8 cellular contexts compared by ENCODE assay signal in the genomic region with DNA sequence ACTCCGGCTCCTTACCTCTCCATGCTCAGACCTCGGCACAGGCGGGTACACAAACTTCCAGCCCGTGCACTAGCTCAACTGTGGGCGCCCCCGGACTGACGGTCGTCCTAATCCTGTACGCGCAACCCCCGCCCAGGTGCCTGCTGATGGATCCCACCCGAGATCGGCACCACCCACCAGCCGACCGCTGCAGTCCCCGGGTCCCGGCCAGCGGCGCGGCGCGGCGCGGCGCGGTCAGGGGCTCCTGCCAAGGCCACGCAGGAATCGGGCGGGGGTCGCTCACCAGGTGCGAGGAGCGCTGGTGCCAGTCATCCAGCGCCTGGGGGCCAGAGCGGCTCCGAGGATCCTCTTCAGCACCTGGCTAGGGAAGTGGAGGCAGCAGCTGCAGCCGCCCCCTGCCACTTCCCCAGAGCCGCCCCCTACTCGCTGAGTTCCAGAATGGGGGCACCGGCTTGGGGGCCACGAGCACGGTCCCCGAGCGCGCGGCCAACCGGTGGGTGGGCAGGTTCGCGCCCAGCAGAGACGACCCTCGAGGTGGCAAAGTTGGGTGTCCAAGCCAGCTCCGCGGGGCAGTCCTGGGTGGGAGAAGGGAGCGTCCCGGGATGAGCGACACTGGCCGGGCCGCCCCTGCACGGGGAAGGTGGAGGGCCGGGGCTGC. TPM values are rescaled to one million over a fixed set of nuclear protein-coding genes. Genes with fewer than 3 reads are reported as not detected.
DNase-seq lines count a peak whose midpoint lies in the region; ATAC-seq lines count a peak whose summit lies in the region.

No MANE protein-coding gene starts in this region.

- no peaks in the 10 kb centered on the region for H3K9me3 ChIP-seq in MG63
- H3K9me3 ChIP-seq in neuron (ENCODE audit: low read length), result no peaks in the 10 kb centered on the region

- H3K4me3 ChIP-seq in MG63 (peak overlapping the region; percentile 90), neuron (ENCODE audit: low read length) (peak overlapping the region; percentile 78)

- peaks cover 25% of the 10 kb centered on the region for H3K4me1 ChIP-seq in neuron (ENCODE audit: insufficient read depth, low read length)

- peak; percentile 60 for DNase-seq in ELF-1 (ENCODE audit: low read depth, low spot score)
- peak; percentile 31 for DNase-seq in MG63
- no peak for DNase-seq in stimulated activated CD4-positive, alpha-beta T cell treated with anti-CD3 and anti-CD28 coated beads, Interleukin-1b, Interleukin-23, amount 100 ng/mL, for 48 hours
- DNase-seq in activated gamma-delta T cell (lab: John Stamatoyannopoulos, UW), result no peak

- H3K36me3 ChIP-seq in MG63, result peaks cover 42% of the 10 kb centered on the region
- H3K36me3 ChIP-seq in neuron (ENCODE audit: insufficient read depth, low read length), result no peaks in the 10 kb centered on the region

- ATAC-seq in esophagus mucosa (peak; percentile 6), HG03457 (IDR thresholded peaks at IDR 0.05; ENCODE audit: unreplicated experiment) (no peak), GM18867 (IDR thresholded peaks at IDR 0.05; ENCODE audit: unreplicated experiment) (no peak)

- no peaks in the 10 kb centered on the region for H3K27me3 ChIP-seq in MG63
- peaks cover 3% of the 10 kb centered on the region for H3K27me3 ChIP-seq in neuron (ENCODE audit: insufficient read depth, low read length)

- H2AFZ ChIP-seq in neuron (ENCODE audit: low read depth, low read length), result peak overlapping the region; percentile 97

RNA-seq across cellular contexts. Expression of gene SEMA5A, which starts 0.4 kb away (rescaled TPM):
- total RNA-seq in MG63 (2014; rRNA removed; shearing (Covaris generic); ENCODE audit: low replicate concordance), result 22.3 and 27.9 TPM in 2 replicates
- total RNA-seq in esophagus mucosa, result 5.5 TPM

Comparison
In these comparisons a context has a peak if more than half of its experiments do, and no peak if none do; other contexts are left out.
1. DNase-seq: peak in ELF-1 (single experiment) and MG63 (single experiment); none in stimulated activated CD4-positive, alpha-beta T cell treated with anti-CD3 and anti-CD28 coated beads, Interleukin-1b, Interleukin-23, amount 100 ng/mL, for 48 hours (single experiment) and activated gamma-delta T cell (single experiment).